19 cellular contexts compared by ENCODE assay signal in the genomic region with DNA sequence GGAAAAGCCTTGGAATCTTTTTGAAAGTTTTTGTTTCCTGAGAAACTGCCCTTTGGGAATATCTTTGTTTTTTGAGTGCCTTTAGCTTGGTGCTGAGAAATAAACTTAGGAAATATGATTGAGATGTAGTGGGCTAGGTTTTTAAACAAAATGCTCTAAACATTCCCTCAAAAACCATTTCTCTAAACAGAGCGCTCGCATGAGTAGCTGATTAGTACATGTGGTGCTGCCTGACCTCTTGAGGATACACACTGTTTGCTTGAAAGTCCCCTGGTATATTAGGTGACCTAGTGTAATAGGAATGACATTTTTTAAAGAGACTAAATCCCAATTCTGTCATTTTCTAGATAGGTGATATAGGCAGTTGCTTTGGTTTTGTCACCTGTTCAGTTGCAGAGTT.
A peak's percentile ranks its signal among the peaks of the same experiment; 100 is the strongest.
DNase-seq lines count a peak whose midpoint lies in the region; ATAC-seq and TF ChIP-seq lines count a peak whose summit lies in the region.
"Had no signal": no experiment of that assay in that cellular context is flagged by ENCODE, and none has a peak within 500 bp of the region (broad histone marks: within the 10 kb centered on the region; RNA-seq: fewer than 3 reads in every experiment).

No MANE protein-coding gene starts in this region.

- no peak overlapping the region for H4K5ac ChIP-seq in IMR-90 (ENCODE audit: low read depth, low read length)

- CTCF ChIA-PET in IMR-90 (lab: Yijun Ruan, JAX) = no interaction called here
- CTCF ChIA-PET in WTC11 (lab: Charles Lee) = interaction anchor here (1.4 kb wide), 1 partner anchor 164 kb away, joined by 3 read pairs; no protein-coding TSS in a partner anchor

- H4K91ac ChIP-seq in IMR-90 (ENCODE audit: insufficient read depth, low read depth, low read length) = no peak overlapping the region

- in situ Hi-C loops in IMR-90 (cut with MboI; ENCODE audit: low sequenced_read_pairs) = no loop called here

- H3K23ac ChIP-seq in IMR-90 (ENCODE audit: low read depth, low read length) = no peak overlapping the region

- DNase-seq in IMR-90 (peak; percentile 30), WTC11 (ENCODE audit: low spot score) (no peak), germinal center (ENCODE audit: low spot score) (no peak), amniotic stem cell (lab: John Stamatoyannopoulos, UW) (no peak)
- DNase-seq: activated CD4-positive, alpha-beta T cell treated with anti-CD3 and anti-CD28 coated beads, Interleukin-2, amount 50 U/mL, for 4 hours; activated T-cell treated with anti-CD3 and anti-CD28 coated beads, Interleukin-2, amount 50 U/mL, for 24 hours; BE2C; islet precursor cell; midbrain; NCI-H187; NCI-H526; occipital lobe; spleen; stimulated activated naive CD4-positive, alpha-beta T cell treated with Interleukin-2 at 50 U/mL for 16 hours; SW 1271 had no signal

- H3K27ac Mint-ChIP-seq in WTC11 = no peak overlapping the region
- H3K27ac Mint-ChIP-seq: activated naive CD8-positive, alpha-beta T cell; activated T-cell treated with anti-CD3 and anti-CD28 coated beads, Interleukin-2, amount 50 U/mL, for 24 hours had no signal

- no peak overlapping the region for H2AK9ac ChIP-seq in IMR-90 (replicated peaks; ENCODE audit: low read depth, low read length, poor library complexity)

- no peak for TF ChIP-seq CTCF in IMR-90 (conservative IDR thresholded peaks at IDR 0.05; ENCODE audit: low read depth, low read length)
- no peak for TF ChIP-seq CTCF in WTC11 (IDR thresholded peaks at IDR 0.05)
- no peak for TF ChIP-seq CTCF in gastroesophageal sphincter (IDR thresholded peaks at IDR 0.05)

- H3K4me3 Mint-ChIP-seq in WTC11 = no peak overlapping the region
- H3K4me3 Mint-ChIP-seq: activated naive CD8-positive, alpha-beta T cell; activated T-cell treated with anti-CD3 and anti-CD28 coated beads, Interleukin-2, amount 50 U/mL, for 24 hours had no signal

- peaks cover 16% of the 10 kb centered on the region for H3K9me3 Mint-ChIP-seq in WTC11
- H3K9me3 Mint-ChIP-seq: activated T-cell treated with anti-CD3 and anti-CD28 coated beads, Interleukin-2, amount 50 U/mL, for 24 hours had no signal

- TF ChIP-seq POLR2A in IMR-90 (IDR thresholded peaks at IDR 0.05; ENCODE audit: low read depth, low read length) = no peak
- no peak for TF ChIP-seq POLR2A in gastroesophageal sphincter (IDR thresholded peaks at IDR 0.05)

- H3K4me3 ChIP-seq in IMR-90 (ENCODE audit: insufficient read depth, low read depth, low read length) = no peak overlapping the region
- H3K4me3 ChIP-seq in gastroesophageal sphincter = no peak overlapping the region
- H3K4me3 ChIP-seq in stomach smooth muscle (ENCODE audit: low read length in 2 of 2) = peak overlapping the region in 1 of 2 donors; percentile 33
- H3K4me3 ChIP-seq: spleen had no signal

- H3K4me1 ChIP-seq in IMR-90 (ENCODE audit: control insufficient read depth, insufficient read depth, low read length) (peaks cover 4% of the 10 kb centered on the region; the same call in 1 of the 2 replicates), gastroesophageal sphincter (peaks cover 0 to 52% (median 10%) of the 10 kb centered on the region in 3 donors), stomach smooth muscle (ENCODE audit: control insufficient read depth, insufficient read depth, low read length) (peaks cover 24% of the 10 kb centered on the region)
- H3K4me1 ChIP-seq: BE2C, spleen had no signal

- no peak overlapping the region for H3K4ac ChIP-seq in IMR-90 (ENCODE audit: low read depth, low read length)

- H3K9ac ChIP-seq in IMR-90 (ENCODE audit: low read depth, low read length) (no peak overlapping the region), stomach smooth muscle (ENCODE audit: low read length in 2 of 2) (peak overlapping the region in 1 of 2 donors; percentile 1)

- no peak overlapping the region for H2AK5ac ChIP-seq in IMR-90 (ENCODE audit: low read depth, low read length)

- H3K9me1 ChIP-seq in IMR-90 (ENCODE audit: insufficient read depth, low read length) = no peaks in the 10 kb centered on the region; the same call in none of the 2 replicates

- H3K9me3 ChIP-seq in IMR-90 (ENCODE audit: control insufficient read depth, insufficient read depth, low read length) = no peaks in the 10 kb centered on the region
- H3K9me3 ChIP-seq in gastroesophageal sphincter = no peaks in the 10 kb centered on the region
- peaks cover 0 to 4% of the 10 kb centered on the region in 2 donors for H3K9me3 ChIP-seq in stomach smooth muscle (ENCODE audit: control insufficient read depth in 2 of 2, low read length in 2 of 2)
- H3K9me3 ChIP-seq: BE2C had no signal

- no peak overlapping the region for H3K18ac ChIP-seq in IMR-90 (ENCODE audit: low read depth, low read length)

- H2BK15ac ChIP-seq in IMR-90 (ENCODE audit: low read depth, low read length) = no peak overlapping the region

- POLR2A ChIA-PET in IMR-90 (lab: Charles Lee; ENCODE audit: unreplicated experiment) (no interaction called here), WTC11 (lab: Charles Lee) (no interaction called here)

- H3K27ac ChIP-seq in IMR-90 (ENCODE audit: insufficient read depth, low read length) = no peak overlapping the region
- H3K27ac ChIP-seq in gastroesophageal sphincter = peak overlapping the region in 3 of 4 donors; percentile 48 to 70 (median 59)
- peak overlapping the region; percentile 64 for H3K27ac ChIP-seq in stomach smooth muscle (ENCODE audit: low read length)
- H3K27ac ChIP-seq: spleen had no signal

- peaks cover 6% of the 10 kb centered on the region for H3K36me3 Mint-ChIP-seq in WTC11
- H3K36me3 Mint-ChIP-seq: activated naive CD8-positive, alpha-beta T cell had no signal

- H3K27me3 ChIP-seq in IMR-90 (ENCODE audit: control insufficient read depth, insufficient read depth, low read length) (no peaks in the 10 kb centered on the region), gastroesophageal sphincter (no peaks in the 10 kb centered on the region), stomach smooth muscle (ENCODE audit: control insufficient read depth in 1 of 2, insufficient read depth in 2 of 2, low read length in 2 of 2) (no peaks in the 10 kb centered on the region)
- H3K27me3 ChIP-seq: BE2C, spleen had no signal

- no peaks in the 10 kb centered on the region for H4K20me1 ChIP-seq in IMR-90 (ENCODE audit: insufficient read depth, low read length)

- no peak overlapping the region for H3K56ac ChIP-seq in IMR-90 (ENCODE audit: extremely low read depth, insufficient read depth, low read length)

- H2BK20ac ChIP-seq in IMR-90 (ENCODE audit: low read depth, low read length) = no peak overlapping the region

- no peaks in the 10 kb centered on the region for H3K79me1 ChIP-seq in IMR-90 (ENCODE audit: low read depth in 1 of 2, low read length in 2 of 2)

- no TSS peak for BruUV-seq in IMR-90 (replicated peaks; lab: Mats Ljungman, UMichigan)

- intact Hi-C loops in IMR-90 (cut with micrococcal nuclease) = loop anchor here (10.0 kb wide), 1 partner anchor 351 kb away; no protein-coding TSS in a partner anchor

- ATAC-seq in IMR-90 (ENCODE audit: low read depth) = peak; percentile 72
- peak; percentile 27 for ATAC-seq in WTC11
- ATAC-seq in gastroesophageal sphincter = no peak
- ATAC-seq in HG02678 (IDR thresholded peaks at IDR 0.05; ENCODE audit: unreplicated experiment) = no peak

- no peak overlapping the region for H3K14ac ChIP-seq in IMR-90 (replicated peaks; ENCODE audit: low read depth, low read length)

- H3K4me1 Mint-ChIP-seq in WTC11 = peaks cover 34% of the 10 kb centered on the region

- no peak overlapping the region for H2BK5ac ChIP-seq in IMR-90 (ENCODE audit: low read depth, low read length, poor library complexity, severe bottlenecking)

- TF ChIP-seq RAD21 in IMR-90 (IDR thresholded peaks at IDR 0.05; ENCODE audit: low read length) = no peak

- H4K8ac ChIP-seq in IMR-90 (ENCODE audit: low read depth in 2 of 2, low read length in 2 of 2) = no peak overlapping the region

- WGBS in IMR-90 (ENCODE audit: extremely low coverage in 2 of 2, insufficient read length in 1 of 2), 2 experiments = no CpG with 5 or more reads among the region's 2 CpGs
- 39 to 40% methylated on average over 1 to 2 of the region's 2 CpGs for WGBS in gastroesophageal sphincter (ENCODE audit: low coverage in 1 of 2), 2 donors

- no peak overlapping the region for H2AFZ ChIP-seq in IMR-90 (replicated peaks; ENCODE audit: low read length, poor library complexity)

- H2BK120ac ChIP-seq in IMR-90 (ENCODE audit: low read depth, low read length) = no peak overlapping the region

- TF ChIP-seq EP300 in gastroesophageal sphincter (IDR thresholded peaks at IDR 0.05) = no peak

- no peaks in the 10 kb centered on the region for H3K36me3 ChIP-seq in IMR-90 (ENCODE audit: control insufficient read depth, insufficient read depth, low read length)
- no peaks in the 10 kb centered on the region for H3K36me3 ChIP-seq in gastroesophageal sphincter
- H3K36me3 ChIP-seq in stomach smooth muscle (ENCODE audit: control insufficient read depth in 2 of 2, insufficient read depth in 2 of 2, low read length in 2 of 2) = no peaks in the 10 kb centered on the region
- H3K36me3 ChIP-seq: BE2C, spleen had no signal

- H3K4me2 ChIP-seq in IMR-90 (ENCODE audit: low read depth, low read length) = no peak overlapping the region

- dilution Hi-C loops in IMR-90 (cut with HindIII; ENCODE audit: low sequenced_read_pairs, unreplicated experiment) = no loop called here

- peaks cover 19% of the 10 kb centered on the region for H3K27me3 Mint-ChIP-seq in WTC11 (ENCODE audit: low read depth)
- H3K27me3 Mint-ChIP-seq: activated T-cell treated with anti-CD3 and anti-CD28 coated beads, Interleukin-2, amount 50 U/mL, for 24 hours had no signal

TF ChIP-seq in IMR-90, 13 proteins besides CTCF, POLR2A, EP300 and RAD21 (continues in another document):
- TF ChIP-seq RFX5 (IDR thresholded peaks at IDR 0.05; ENCODE audit: low read depth, low read length) (no peak), CEBPB (IDR thresholded peaks at IDR 0.05; ENCODE audit: low read depth, low read length) (no peak), CHD1 (IDR thresholded peaks at IDR 0.05; ENCODE audit: low read depth, low read length) (no peak), FOS (IDR thresholded peaks at IDR 0.05; ENCODE audit: low read depth, low read length) (no peak), BHLHE40 (IDR thresholded peaks at IDR 0.05; ENCODE audit: low read depth, low read length) (no peak), NFE2L2 (IDR thresholded peaks at IDR 0.05; ENCODE audit: low read depth, low read length) (no peak)

TF ChIP-seq in WTC11, 78 proteins besides CTCF, POLR2A, EP300 and RAD21 (continues in another document):
- TF ChIP-seq GABPB1 (CRISPR knock-in tag; IDR thresholded peaks at IDR 0.05) (no peak), SMAD4 (CRISPR knock-in tag; IDR thresholded peaks at IDR 0.05) (no peak)
- TF ChIP-seq, protein P1, sequence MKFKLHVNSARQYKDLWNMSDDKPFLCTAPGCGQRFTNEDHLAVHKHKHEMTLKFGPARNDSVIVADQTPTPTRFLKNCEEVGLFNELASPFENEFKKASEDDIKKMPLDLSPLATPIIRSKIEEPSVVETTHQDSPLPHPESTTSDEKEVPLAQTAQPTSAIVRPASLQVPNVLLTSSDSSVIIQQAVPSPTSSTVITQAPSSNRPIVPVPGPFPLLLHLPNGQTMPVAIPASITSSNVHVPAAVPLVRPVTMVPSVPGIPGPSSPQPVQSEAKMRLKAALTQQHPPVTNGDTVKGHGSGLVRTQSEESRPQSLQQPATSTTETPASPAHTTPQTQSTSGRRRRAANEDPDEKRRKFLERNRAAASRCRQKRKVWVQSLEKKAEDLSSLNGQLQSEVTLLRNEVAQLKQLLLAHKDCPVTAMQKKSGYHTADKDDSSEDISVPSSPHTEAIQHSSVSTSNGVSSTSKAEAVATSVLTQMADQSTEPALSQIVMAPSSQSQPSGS (CRISPR knock-in tag; IDR thresholded peaks at IDR 0.05; ENCODE audit: borderline replicate concordance, low read depth) = no peak

Comparison
In these comparisons a context has a peak if more than half of its experiments do, and no peak if none do; other contexts are left out.
1. ATAC-seq: peak in IMR-90 (single experiment) and WTC11 (single experiment); none in gastroesophageal sphincter (single experiment) and HG02678 (single experiment).